8 cellular contexts compared by ENCODE assay signal in the genomic region with DNA sequence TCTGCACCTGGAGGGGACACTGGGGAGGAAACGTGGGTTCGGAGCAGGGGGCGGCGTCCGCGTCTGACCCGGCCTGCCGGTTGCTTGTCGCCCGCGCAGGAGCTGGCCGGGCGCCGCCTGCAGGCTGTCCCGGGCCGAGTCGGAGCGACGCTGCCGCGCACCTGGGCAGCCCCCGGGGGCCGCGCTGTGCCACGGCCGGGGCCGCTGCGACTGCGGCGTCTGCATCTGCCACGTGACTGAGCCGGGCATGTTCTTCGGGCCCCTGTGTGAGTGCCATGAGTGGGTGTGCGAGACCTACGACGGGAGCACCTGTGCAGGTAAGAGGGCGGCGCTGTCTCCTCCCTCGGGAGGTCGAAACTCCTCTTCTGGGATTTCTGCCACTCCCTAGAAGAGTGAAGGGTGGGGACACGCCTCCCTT. TPM values are rescaled to one million over a fixed set of nuclear protein-coding genes. Genes with fewer than 3 reads are reported as not detected.
A peak's percentile ranks its signal among the peaks of the same experiment; 100 is the strongest.
DNase-seq lines count a peak whose midpoint lies in the region; ATAC-seq and TF ChIP-seq lines count a peak whose summit lies in the region.

No MANE protein-coding gene starts in this region.

- peak; percentile 32 for TF ChIP-seq CTCF in LNCaP clone FGC (IDR thresholded peaks at IDR 0.05; ENCODE audit: control insufficient read depth, extremely low read depth, insufficient read depth)
- no peak for TF ChIP-seq CTCF in retinal pigment epithelial cell (conservative IDR thresholded peaks at IDR 0.05; ENCODE audit: low read depth, low read length)

- DNase-seq in activated CD4-positive, alpha-beta T cell treated with anti-CD3 and anti-CD28 coated beads for 48 hours: peak; percentile 2
- no peak for DNase-seq in activated CD4-positive, alpha-beta T cell treated with anti-CD3 and anti-CD28 coated beads, Interleukin-2, amount 10 ng/mL, durations not matched to agents 7 days and 5 days
- no peak for DNase-seq in LNCaP clone FGC (ENCODE audit: low read depth)
- no peak for DNase-seq in retinal pigment epithelial cell (ENCODE audit: low read depth)
- no peak for DNase-seq in activated CD8-positive, alpha-beta memory T cell treated with anti-CD3 and anti-CD28 coated beads, Interleukin-2, amount 50 U/mL, for 48 hours
- no peak for DNase-seq in HuH-7.5 (ENCODE audit: low spot score)

- POLR2A ChIA-PET in activated CD4-positive, alpha-beta T cell treated with anti-CD3 and anti-CD28 coated beads, Interleukin-2, amount 10 ng/mL, durations not matched to agents 7 days and 5 days (lab: Charles Lee): no interaction called here

- no peak overlapping the region for H3K4me3 Mint-ChIP-seq in activated CD4-positive, alpha-beta T cell treated with anti-CD3 and anti-CD28 coated beads, Interleukin-2, amount 10 ng/mL, durations not matched to agents 7 days and 5 days

- CTCF ChIA-PET in activated CD4-positive, alpha-beta T cell treated with anti-CD3 and anti-CD28 coated beads, Interleukin-2, amount 10 ng/mL, durations not matched to agents 7 days and 5 days (lab: Charles Lee): no interaction called here

- ATAC-seq in esophagus mucosa (peak; percentile 71), GM18873 (IDR thresholded peaks at IDR 0.05; ENCODE audit: low FRiP score, unreplicated experiment) (no peak)

- peaks cover 10% of the 10 kb centered on the region for H3K27me3 Mint-ChIP-seq in activated CD4-positive, alpha-beta T cell treated with anti-CD3 and anti-CD28 coated beads, Interleukin-2, amount 10 ng/mL, durations not matched to agents 7 days and 5 days

- H3K36me3 Mint-ChIP-seq in activated CD4-positive, alpha-beta T cell treated with anti-CD3 and anti-CD28 coated beads, Interleukin-2, amount 10 ng/mL, durations not matched to agents 7 days and 5 days (ENCODE audit: low read depth): no peaks in the 10 kb centered on the region

- H3K27ac Mint-ChIP-seq in activated CD4-positive, alpha-beta T cell treated with anti-CD3 and anti-CD28 coated beads, Interleukin-2, amount 10 ng/mL, durations not matched to agents 7 days and 5 days: no peak overlapping the region

- H3K4me3 ChIP-seq in LNCaP clone FGC (ENCODE audit: low read depth, low read length): peak overlapping the region; percentile 13; the same call in 1 of the 2 replicates
- H3K4me3 ChIP-seq in retinal pigment epithelial cell (ENCODE audit: low read length): peak overlapping the region; percentile 30

- no peaks in the 10 kb centered on the region for H3K4me1 Mint-ChIP-seq in activated CD4-positive, alpha-beta T cell treated with anti-CD3 and anti-CD28 coated beads, Interleukin-2, amount 10 ng/mL, durations not matched to agents 7 days and 5 days

- no peaks in the 10 kb centered on the region for H3K9me3 Mint-ChIP-seq in activated CD4-positive, alpha-beta T cell treated with anti-CD3 and anti-CD28 coated beads, Interleukin-2, amount 10 ng/mL, durations not matched to agents 7 days and 5 days

RNA-seq across cellular contexts. Expression of a gene that starts 1.3 kb away (rescaled TPM):
- not detected for total RNA-seq in activated CD4-positive, alpha-beta T cell treated with anti-CD3 and anti-CD28 coated beads, Interleukin-2, amount 10 ng/mL, durations not matched to agents 7 days and 5 days
- total RNA-seq in esophagus mucosa: 0.40 TPM

RNA-seq across cellular contexts. Expression of a gene that starts 37.5 kb away (rescaled TPM):
- not detected for total RNA-seq in activated CD4-positive, alpha-beta T cell treated with anti-CD3 and anti-CD28 coated beads, Interleukin-2, amount 10 ng/mL, durations not matched to agents 7 days and 5 days
- not detected for total RNA-seq in esophagus mucosa
